Comparison of ENCODE assay signal across 23 cellular contexts in the genomic region with DNA sequence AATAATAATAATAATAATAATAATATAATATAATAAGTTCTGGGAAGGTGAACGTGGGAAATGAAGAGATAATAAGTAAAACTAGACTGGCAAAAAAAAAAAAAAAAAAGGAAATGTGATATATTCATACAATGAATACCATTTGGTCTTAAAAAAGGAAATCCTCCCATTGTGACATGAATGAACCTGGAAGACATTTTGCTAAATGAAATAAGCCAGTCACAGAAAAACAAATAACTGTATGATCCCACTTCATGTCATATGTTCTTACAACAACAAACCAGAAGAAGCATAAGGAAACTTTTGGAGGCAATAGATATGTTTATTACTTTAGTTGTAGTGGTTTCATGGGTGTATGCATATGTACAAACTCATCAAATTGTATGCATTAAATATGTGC.
DNase-seq lines count a peak whose midpoint lies in the region; ATAC-seq, FAIRE-seq and TF ChIP-seq lines count a peak whose summit lies in the region.
"Had no signal": no experiment of that assay in that cellular context is flagged by ENCODE, and none has a peak within 500 bp of the region (broad histone marks: within the 10 kb centered on the region; RNA-seq: fewer than 3 reads in every experiment).

No MANE protein-coding gene starts in this region.

- no peaks in the 10 kb centered on the region for H3K4me1 ChIP-seq in astrocyte (ENCODE audit: insufficient read depth, low read length)
- H3K4me1 ChIP-seq: A549, Caco-2 had no signal

- no peaks in the 10 kb centered on the region for H3K27me3 ChIP-seq in astrocyte (ENCODE audit: insufficient read depth, low read length)

- H3K27me3 Mint-ChIP-seq in astrocyte (ENCODE audit: low read depth, unreplicated experiment) (no peaks in the 10 kb centered on the region), endothelial cell (ENCODE audit: unreplicated experiment) (no peaks in the 10 kb centered on the region)
- H3K27me3 Mint-ChIP-seq: B cell; CD4-positive, alpha-beta T cell had no signal

- H3K79me2 ChIP-seq in astrocyte (ENCODE audit: insufficient read depth, low read length), result peaks cover 9% of the 10 kb centered on the region

- H3K9ac ChIP-seq in astrocyte (ENCODE audit: low read length), result no peak overlapping the region
- H3K9ac ChIP-seq: BLaER1 treated with 17β-estradiol and CSF1 and Interleukin-3, amounts not matched to agents 10 nM and 100 nM had no signal

- DNase-seq in astrocyte (ENCODE audit: low read depth) (no peak), dermis blood vessel endothelial cell (peak; percentile 52), endothelial cell (ENCODE audit: low spot score) (no peak), lung microvascular endothelial cell (ENCODE audit: low read depth in 2 of 2) (peak; percentile 23 to 69)
- DNase-seq: AML-193; Caco-2; Calu3; CD4-positive, alpha-beta T cell; CD8-positive, alpha-beta T cell; DMS79 treated with DMSO at 0.1 percent for 48 hours; GF-D8 had no signal

- no peak overlapping the region for H3K27ac Mint-ChIP-seq in astrocyte (ENCODE audit: unreplicated experiment)
- peak overlapping the region; percentile 82 for H3K27ac Mint-ChIP-seq in endothelial cell (ENCODE audit: unreplicated experiment)
- H3K27ac Mint-ChIP-seq: B cell; CD4-positive, alpha-beta T cell; CD8-positive, alpha-beta T cell had no signal

- H3K9me3 ChIP-seq in astrocyte (ENCODE audit: insufficient read depth, low read depth, low read length), result no peaks in the 10 kb centered on the region
- H3K9me3 ChIP-seq: A549; BLaER1 treated with 17β-estradiol and CSF1 and Interleukin-3, amounts not matched to agents 10 nM and 100 nM; Caco-2 had no signal

- H3K36me3 Mint-ChIP-seq in astrocyte (ENCODE audit: low read depth, unreplicated experiment) (no peaks in the 10 kb centered on the region), endothelial cell (ENCODE audit: low read depth, unreplicated experiment) (peaks cover 6% of the 10 kb centered on the region)

- no peaks in the 10 kb centered on the region for H3K9me3 Mint-ChIP-seq in astrocyte (ENCODE audit: unreplicated experiment)
- no peaks in the 10 kb centered on the region for H3K9me3 Mint-ChIP-seq in endothelial cell (ENCODE audit: unreplicated experiment)
- H3K9me3 Mint-ChIP-seq: CD4-positive, alpha-beta T cell; CD8-positive, alpha-beta T cell had no signal

- H3K4me3 ChIP-seq in astrocyte (ENCODE audit: insufficient read depth, low read depth, low read length), result no peak overlapping the region
- H3K4me3 ChIP-seq: A549; BLaER1 treated with 17β-estradiol and CSF1 and Interleukin-3, amounts not matched to agents 10 nM and 100 nM had no signal

- H3K36me3 ChIP-seq in astrocyte (ENCODE audit: insufficient read depth, low read length), result no peaks in the 10 kb centered on the region

- TF ChIP-seq CTCF in astrocyte (IDR thresholded peaks at IDR 0.05; ENCODE audit: insufficient read depth, low read depth, low read length), result no peak
- no peak for TF ChIP-seq CTCF in endothelial cell (IDR thresholded peaks at IDR 0.05; ENCODE audit: unreplicated experiment)

- H3K4me2 ChIP-seq in astrocyte (ENCODE audit: low read length), result no peak overlapping the region
- H3K4me2 ChIP-seq: A549; BLaER1 treated with 17β-estradiol and CSF1 and Interleukin-3, amounts not matched to agents 10 nM and 100 nM had no signal

- H3K27ac ChIP-seq in astrocyte (ENCODE audit: low read depth, low read length), result no peak overlapping the region
- H3K27ac ChIP-seq: 22Rv1; A549; BLaER1 treated with 17β-estradiol and CSF1 and Interleukin-3, amounts not matched to agents 10 nM and 100 nM had no signal

- H2AFZ ChIP-seq in astrocyte (ENCODE audit: low read depth, low read length), result no peak overlapping the region

- no peaks in the 10 kb centered on the region for H4K20me1 ChIP-seq in astrocyte (ENCODE audit: insufficient read depth, low read length)

- no peaks in the 10 kb centered on the region for H3K4me1 Mint-ChIP-seq in astrocyte (ENCODE audit: low read depth, unreplicated experiment)
- H3K4me1 Mint-ChIP-seq in endothelial cell (ENCODE audit: unreplicated experiment), result peaks cover 20% of the 10 kb centered on the region

- peak; percentile 74 for FAIRE-seq in astrocyte (lab: Jason Lieb, UNC)
- FAIRE-seq: A549, D721Med, G401.6, GM12891, GM19239 had no signal

- H3K4me3 Mint-ChIP-seq in astrocyte (ENCODE audit: unreplicated experiment) (no peak overlapping the region), endothelial cell (ENCODE audit: unreplicated experiment) (no peak overlapping the region)
- H3K4me3 Mint-ChIP-seq: B cell; CD4-positive, alpha-beta T cell; CD8-positive, alpha-beta T cell had no signal

- no peak for ATAC-seq in GM21423 (IDR thresholded peaks at IDR 0.05; ENCODE audit: unreplicated experiment)
- ATAC-seq in GM21526 (IDR thresholded peaks at IDR 0.05; ENCODE audit: low FRiP score, unreplicated experiment), result no peak
- no peak for ATAC-seq in GM21717 (IDR thresholded peaks at IDR 0.05; ENCODE audit: unreplicated experiment)
- no peak for ATAC-seq in HG02884 (IDR thresholded peaks at IDR 0.05; ENCODE audit: unreplicated experiment)
- ATAC-seq: A549; CD8-positive, alpha-beta T cell had no signal

Comparison
In these comparisons a context has a peak if more than half of its experiments do, and no peak if none do; other contexts are left out.
1. DNase-seq: peak in dermis blood vessel endothelial cell (single experiment) and lung microvascular endothelial cell (2 of 2); none in astrocyte (single experiment) and endothelial cell (single experiment).